Comparison of ENCODE assay signal across 2 cellular contexts in the genomic region with DNA sequence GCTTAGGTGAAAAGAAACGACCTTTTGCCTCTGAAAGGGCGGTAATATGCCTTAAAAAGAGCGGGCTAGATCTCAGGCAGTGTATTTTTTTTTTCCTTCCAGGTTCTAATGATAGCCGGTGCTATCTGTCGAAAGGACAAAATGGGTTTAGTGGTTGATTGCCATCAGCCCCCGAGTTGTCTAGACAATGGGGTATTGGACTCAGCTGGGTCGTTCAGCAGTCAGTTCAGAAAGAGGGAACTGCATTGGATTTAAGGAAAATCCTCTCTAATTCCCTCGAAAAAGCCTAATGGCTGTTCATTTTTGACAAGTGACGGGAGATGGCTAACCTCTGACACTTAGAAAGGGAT.
TF ChIP-seq lines count a peak whose summit lies in the region.

No MANE protein-coding gene starts in this region.

TF ChIP-seq in H1, 55 proteins besides CTCF, POLR2A, EP300 and RAD21:
- TF ChIP-seq SAP30 (IDR thresholded peaks at IDR 0.05; ENCODE audit: insufficient read depth, insufficient replicate concordance, low read length) = peak; percentile 49
- TF ChIP-seq HDAC2 (IDR thresholded peaks at IDR 0.05; ENCODE audit: borderline replicate concordance in 1 of 2, low read depth in 2 of 2, low read length in 2 of 2) = no peak

TF ChIP-seq in HEK293T, 16 proteins besides CTCF, POLR2A, EP300 and RAD21:
- no peak for TF ChIP-seq HDGF (IDR thresholded peaks at IDR 0.05; ENCODE audit: borderline replicate concordance)
- no peak for TF ChIP-seq ARNT (IDR thresholded peaks at IDR 0.05)
- TF ChIP-seq, protein P1, sequence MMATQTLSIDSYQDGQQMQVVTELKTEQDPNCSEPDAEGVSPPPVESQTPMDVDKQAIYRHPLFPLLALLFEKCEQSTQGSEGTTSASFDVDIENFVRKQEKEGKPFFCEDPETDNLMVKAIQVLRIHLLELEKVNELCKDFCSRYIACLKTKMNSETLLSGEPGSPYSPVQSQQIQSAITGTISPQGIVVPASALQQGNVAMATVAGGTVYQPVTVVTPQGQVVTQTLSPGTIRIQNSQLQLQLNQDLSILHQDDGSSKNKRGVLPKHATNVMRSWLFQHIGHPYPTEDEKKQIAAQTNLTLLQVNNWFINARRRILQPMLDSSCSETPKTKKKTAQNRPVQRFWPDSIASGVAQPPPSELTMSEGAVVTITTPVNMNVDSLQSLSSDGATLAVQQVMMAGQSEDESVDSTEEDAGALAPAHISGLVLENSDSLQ (IDR thresholded peaks at IDR 0.05) = no peak
- TF ChIP-seq LEF1 (IDR thresholded peaks at IDR 0.05; ENCODE audit: borderline replicate concordance) = no peak
- no peak for TF ChIP-seq SUZ12 (IDR thresholded peaks at IDR 0.05)
- TF ChIP-seq CTBP1 (IDR thresholded peaks at IDR 0.05; ENCODE audit: borderline replicate concordance) = no peak
- no peak for TF ChIP-seq BHLHE40 (IDR thresholded peaks at IDR 0.05; ENCODE audit: borderline replicate concordance)
- TF ChIP-seq ZNF384 (IDR thresholded peaks at IDR 0.05) = no peak
